1 cellular context compared by ENCODE assay signal in genomic region chr19:18284710-18285430, GRCh38.
A peak's percentile ranks its signal among the peaks of the same experiment; 100 is the strongest.
TF ChIP-seq lines count a peak whose summit lies in the region.

No MANE protein-coding gene starts in this region.

TF ChIP-seq in GM12878, 131 proteins besides CTCF, POLR2A, EP300 and RAD21:
- TF ChIP-seq ZNF274 (IDR thresholded peaks at IDR 0.05; ENCODE audit: insufficient read depth, insufficient read length) (no peak), RB1 (IDR thresholded peaks at IDR 0.05; ENCODE audit: borderline replicate concordance) (0 out of 2 replicates have a peak, but pooled peaks have one; percentile 29), DPF2 (IDR thresholded peaks at IDR 0.05) (peak; percentile 44; the same call in 1 of the 2 replicates), HDAC2 (IDR thresholded peaks at IDR 0.05) (no peak), ATF7 (IDR thresholded peaks at IDR 0.05; ENCODE audit: low read depth) (0 out of 2 replicates have a peak, but pooled peaks have one; percentile 16), TCF3 (IDR thresholded peaks at IDR 0.05; ENCODE audit: borderline replicate concordance, insufficient read depth, low read depth, low read length) (no peak), YY1 (IDR thresholded peaks at IDR 0.05; ENCODE audit: low read depth, low read length) (peak; percentile 19; the same call in 1 of the 2 replicates), NFYA (IDR thresholded peaks at IDR 0.05; ENCODE audit: borderline replicate concordance, low read depth, low read length) (no peak), MLLT1 (IDR thresholded peaks at IDR 0.05) (peak; percentile 66; the same call in 1 of the 2 replicates), KAT2A (conservative IDR thresholded peaks at IDR 0.05; ENCODE audit: control insufficient read depth, low read depth, low read length) (no peak), BHLHE40 (IDR thresholded peaks at IDR 0.05; ENCODE audit: borderline replicate concordance in 1 of 2, low read depth in 2 of 2, low read length in 1 of 2) (peak; percentile 53 to 87; a peak in 3 of 4 replicates), TARDBP (IDR thresholded peaks at IDR 0.05; ENCODE audit: borderline replicate concordance) (no peak), EGR1 (IDR thresholded peaks at IDR 0.05; ENCODE audit: borderline replicate concordance in 1 of 2, low read depth in 2 of 2, low read length in 2 of 2) (peak in 1 of 2 experiments; percentile 63; a peak in 2 of 3 replicates), ATF2 (IDR thresholded peaks at IDR 0.05; ENCODE audit: low read length) (no peak), LARP7 (IDR thresholded peaks at IDR 0.05) (0 out of 2 replicates have a peak, but pooled peaks have one; percentile 50), NR2F1 (conservative IDR thresholded peaks at IDR 0.05) (peak; percentile 72), IKZF1 (conservative IDR thresholded peaks at IDR 0.05) (peak; percentile 53), E2F8 (IDR thresholded peaks at IDR 0.05; ENCODE audit: low read depth, partially characterized antibody) (no peak)
- TF ChIP-seq, protein P1, sequence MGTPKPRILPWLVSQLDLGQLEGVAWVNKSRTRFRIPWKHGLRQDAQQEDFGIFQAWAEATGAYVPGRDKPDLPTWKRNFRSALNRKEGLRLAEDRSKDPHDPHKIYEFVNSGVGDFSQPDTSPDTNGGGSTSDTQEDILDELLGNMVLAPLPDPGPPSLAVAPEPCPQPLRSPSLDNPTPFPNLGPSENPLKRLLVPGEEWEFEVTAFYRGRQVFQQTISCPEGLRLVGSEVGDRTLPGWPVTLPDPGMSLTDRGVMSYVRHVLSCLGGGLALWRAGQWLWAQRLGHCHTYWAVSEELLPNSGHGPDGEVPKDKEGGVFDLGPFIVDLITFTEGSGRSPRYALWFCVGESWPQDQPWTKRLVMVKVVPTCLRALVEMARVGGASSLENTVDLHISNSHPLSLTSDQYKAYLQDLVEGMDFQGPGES (IDR thresholded peaks at IDR 0.05): no peak
- TF ChIP-seq, protein P2, sequence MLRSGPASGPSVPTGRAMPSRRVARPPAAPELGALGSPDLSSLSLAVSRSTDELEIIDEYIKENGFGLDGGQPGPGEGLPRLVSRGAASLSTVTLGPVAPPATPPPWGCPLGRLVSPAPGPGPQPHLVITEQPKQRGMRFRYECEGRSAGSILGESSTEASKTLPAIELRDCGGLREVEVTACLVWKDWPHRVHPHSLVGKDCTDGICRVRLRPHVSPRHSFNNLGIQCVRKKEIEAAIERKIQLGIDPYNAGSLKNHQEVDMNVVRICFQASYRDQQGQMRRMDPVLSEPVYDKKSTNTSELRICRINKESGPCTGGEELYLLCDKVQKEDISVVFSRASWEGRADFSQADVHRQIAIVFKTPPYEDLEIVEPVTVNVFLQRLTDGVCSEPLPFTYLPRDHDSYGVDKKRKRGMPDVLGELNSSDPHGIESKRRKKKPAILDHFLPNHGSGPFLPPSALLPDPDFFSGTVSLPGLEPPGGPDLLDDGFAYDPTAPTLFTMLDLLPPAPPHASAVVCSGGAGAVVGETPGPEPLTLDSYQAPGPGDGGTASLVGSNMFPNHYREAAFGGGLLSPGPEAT (IDR thresholded peaks at IDR 0.05; ENCODE audit: low read depth): no peak
- TF ChIP-seq, protein P3, sequence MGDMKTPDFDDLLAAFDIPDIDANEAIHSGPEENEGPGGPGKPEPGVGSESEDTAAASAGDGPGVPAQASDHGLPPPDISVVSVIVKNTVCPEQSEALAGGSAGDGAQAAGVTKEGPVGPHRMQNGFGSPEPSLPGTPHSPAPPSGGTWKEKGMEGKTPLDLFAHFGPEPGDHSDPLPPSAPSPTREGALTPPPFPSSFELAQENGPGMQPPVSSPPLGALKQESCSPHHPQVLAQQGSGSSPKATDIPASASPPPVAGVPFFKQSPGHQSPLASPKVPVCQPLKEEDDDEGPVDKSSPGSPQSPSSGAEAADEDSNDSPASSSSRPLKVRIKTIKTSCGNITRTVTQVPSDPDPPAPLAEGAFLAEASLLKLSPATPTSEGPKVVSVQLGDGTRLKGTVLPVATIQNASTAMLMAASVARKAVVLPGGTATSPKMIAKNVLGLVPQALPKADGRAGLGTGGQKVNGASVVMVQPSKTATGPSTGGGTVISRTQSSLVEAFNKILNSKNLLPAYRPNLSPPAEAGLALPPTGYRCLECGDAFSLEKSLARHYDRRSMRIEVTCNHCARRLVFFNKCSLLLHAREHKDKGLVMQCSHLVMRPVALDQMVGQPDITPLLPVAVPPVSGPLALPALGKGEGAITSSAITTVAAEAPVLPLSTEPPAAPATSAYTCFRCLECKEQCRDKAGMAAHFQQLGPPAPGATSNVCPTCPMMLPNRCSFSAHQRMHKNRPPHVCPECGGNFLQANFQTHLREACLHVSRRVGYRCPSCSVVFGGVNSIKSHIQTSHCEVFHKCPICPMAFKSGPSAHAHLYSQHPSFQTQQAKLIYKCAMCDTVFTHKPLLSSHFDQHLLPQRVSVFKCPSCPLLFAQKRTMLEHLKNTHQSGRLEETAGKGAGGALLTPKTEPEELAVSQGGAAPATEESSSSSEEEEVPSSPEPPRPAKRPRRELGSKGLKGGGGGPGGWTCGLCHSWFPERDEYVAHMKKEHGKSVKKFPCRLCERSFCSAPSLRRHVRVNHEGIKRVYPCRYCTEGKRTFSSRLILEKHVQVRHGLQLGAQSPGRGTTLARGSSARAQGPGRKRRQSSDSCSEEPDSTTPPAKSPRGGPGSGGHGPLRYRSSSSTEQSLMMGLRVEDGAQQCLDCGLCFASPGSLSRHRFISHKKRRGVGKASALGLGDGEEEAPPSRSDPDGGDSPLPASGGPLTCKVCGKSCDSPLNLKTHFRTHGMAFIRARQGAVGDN (IDR thresholded peaks at IDR 0.05): peak; percentile 49; the same call in 1 of the 2 replicates
